Comparison of ENCODE assay signal across 1 cellular context in the genomic region with DNA sequence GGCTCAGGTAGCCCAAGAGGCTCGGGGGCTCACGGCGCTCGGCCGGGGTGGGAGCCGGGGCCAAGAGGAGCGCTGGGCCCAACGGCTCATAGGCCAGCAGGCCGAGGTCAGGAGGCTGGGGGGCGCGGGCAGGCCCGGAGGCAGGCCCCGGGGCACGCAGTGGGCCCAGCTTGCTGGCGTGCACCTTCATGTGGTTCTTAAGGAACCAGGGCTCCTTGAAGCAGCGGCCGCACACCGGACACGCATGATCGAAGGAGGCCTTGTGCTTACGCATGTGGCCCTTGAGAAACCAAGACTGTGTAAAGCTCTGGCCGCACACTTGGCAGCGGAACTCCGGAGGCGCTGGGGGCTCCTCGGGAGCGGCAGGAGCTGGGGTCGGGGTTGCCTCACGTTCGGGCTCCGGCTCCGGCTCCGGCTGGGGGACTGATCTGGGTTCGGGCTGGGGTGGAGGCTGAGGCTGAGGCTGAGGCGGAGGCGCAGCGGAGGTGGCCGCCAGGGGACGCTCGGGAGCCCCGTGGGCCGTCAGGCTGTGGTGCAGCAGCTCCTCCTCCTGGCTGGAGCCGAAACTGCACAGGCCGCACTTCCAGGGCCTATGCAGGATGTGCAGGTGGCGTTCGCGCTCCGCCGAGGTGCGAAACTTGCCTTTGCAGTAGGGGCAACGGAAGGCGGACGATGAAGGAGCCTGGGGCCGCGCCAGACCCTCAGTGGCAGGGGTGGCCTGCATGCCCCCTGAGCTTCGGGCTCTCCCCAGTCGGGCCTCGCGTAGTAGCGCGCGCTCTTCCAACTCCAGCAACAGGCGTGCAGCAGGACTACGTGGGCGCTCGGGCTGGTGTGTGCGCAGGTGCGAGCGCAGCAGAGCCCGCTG.
A peak's percentile ranks its signal among the peaks of the same experiment; 100 is the strongest.
TF ChIP-seq lines count a peak whose summit lies in the region.

No MANE protein-coding gene starts in this region.

TF ChIP-seq in WTC11, 78 proteins besides CTCF, POLR2A, EP300 and RAD21 (continued from another document and continues in another):
- TF ChIP-seq, protein P1, sequence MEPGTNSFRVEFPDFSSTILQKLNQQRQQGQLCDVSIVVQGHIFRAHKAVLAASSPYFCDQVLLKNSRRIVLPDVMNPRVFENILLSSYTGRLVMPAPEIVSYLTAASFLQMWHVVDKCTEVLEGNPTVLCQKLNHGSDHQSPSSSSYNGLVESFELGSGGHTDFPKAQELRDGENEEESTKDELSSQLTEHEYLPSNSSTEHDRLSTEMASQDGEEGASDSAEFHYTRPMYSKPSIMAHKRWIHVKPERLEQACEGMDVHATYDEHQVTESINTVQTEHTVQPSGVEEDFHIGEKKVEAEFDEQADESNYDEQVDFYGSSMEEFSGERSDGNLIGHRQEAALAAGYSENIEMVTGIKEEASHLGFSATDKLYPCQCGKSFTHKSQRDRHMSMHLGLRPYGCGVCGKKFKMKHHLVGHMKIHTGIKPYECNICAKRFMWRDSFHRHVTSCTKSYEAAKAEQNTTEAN (CRISPR knock-in tag; IDR thresholded peaks at IDR 0.05): peak; percentile 80; the same call in 1 of the 2 replicates
- TF ChIP-seq SOX15 (CRISPR knock-in tag; IDR thresholded peaks at IDR 0.05) (no peak), NFATC4 (CRISPR knock-in tag; IDR thresholded peaks at IDR 0.05) (no peak), ZNF263 (CRISPR knock-in tag; IDR thresholded peaks at IDR 0.05; ENCODE audit: low read depth) (no peak), TP53 (CRISPR knock-in tag; IDR thresholded peaks at IDR 0.05) (no peak), ZNF219 (CRISPR knock-in tag; IDR thresholded peaks at IDR 0.05; ENCODE audit: borderline replicate concordance) (no peak), FOXK1 (CRISPR knock-in tag; IDR thresholded peaks at IDR 0.05) (peak; percentile 82; the same call in 1 of the 2 replicates), ELF4 (CRISPR knock-in tag; IDR thresholded peaks at IDR 0.05; ENCODE audit: low read depth) (0 out of 2 replicates have a peak, but pooled peaks have one; percentile 35), TEAD4 (CRISPR knock-in tag; IDR thresholded peaks at IDR 0.05) (no peak), JUN (CRISPR knock-in tag; IDR thresholded peaks at IDR 0.05) (no peak), ZNF671 (CRISPR knock-in tag; IDR thresholded peaks at IDR 0.05) (no peak), ESRRA (CRISPR knock-in tag; IDR thresholded peaks at IDR 0.05; ENCODE audit: borderline replicate concordance) (no peak), SP1 (CRISPR knock-in tag; conservative IDR thresholded peaks at IDR 0.05) (peak; percentile 81), FOXP1 (CRISPR knock-in tag; IDR thresholded peaks at IDR 0.05; ENCODE audit: borderline replicate concordance) (peak; percentile 64; the same call in 1 of the 2 replicates), CREM (CRISPR knock-in tag; IDR thresholded peaks at IDR 0.05) (0 out of 2 replicates have a peak, but pooled peaks have one; percentile 56), GTF2I (CRISPR knock-in tag; conservative IDR thresholded peaks at IDR 0.05) (no peak), NR2C2 (CRISPR knock-in tag; IDR thresholded peaks at IDR 0.05) (no peak), ZNF232 (CRISPR knock-in tag; IDR thresholded peaks at IDR 0.05) (0 out of 2 replicates have a peak, but pooled peaks have one; percentile 47), RORB (CRISPR knock-in tag; IDR thresholded peaks at IDR 0.05) (no peak), NR1H2 (CRISPR knock-in tag; IDR thresholded peaks at IDR 0.05) (no peak), MXD4 (CRISPR knock-in tag; IDR thresholded peaks at IDR 0.05; ENCODE audit: borderline replicate concordance) (no peak), OVOL2 (CRISPR knock-in tag; IDR thresholded peaks at IDR 0.05; ENCODE audit: borderline replicate concordance) (no peak)
- TF ChIP-seq, protein P2, sequence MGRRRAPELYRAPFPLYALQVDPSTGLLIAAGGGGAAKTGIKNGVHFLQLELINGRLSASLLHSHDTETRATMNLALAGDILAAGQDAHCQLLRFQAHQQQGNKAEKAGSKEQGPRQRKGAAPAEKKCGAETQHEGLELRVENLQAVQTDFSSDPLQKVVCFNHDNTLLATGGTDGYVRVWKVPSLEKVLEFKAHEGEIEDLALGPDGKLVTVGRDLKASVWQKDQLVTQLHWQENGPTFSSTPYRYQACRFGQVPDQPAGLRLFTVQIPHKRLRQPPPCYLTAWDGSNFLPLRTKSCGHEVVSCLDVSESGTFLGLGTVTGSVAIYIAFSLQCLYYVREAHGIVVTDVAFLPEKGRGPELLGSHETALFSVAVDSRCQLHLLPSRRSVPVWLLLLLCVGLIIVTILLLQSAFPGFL (CRISPR knock-in tag; IDR thresholded peaks at IDR 0.05; ENCODE audit: borderline replicate concordance): no peak
- TF ChIP-seq, protein P3, sequence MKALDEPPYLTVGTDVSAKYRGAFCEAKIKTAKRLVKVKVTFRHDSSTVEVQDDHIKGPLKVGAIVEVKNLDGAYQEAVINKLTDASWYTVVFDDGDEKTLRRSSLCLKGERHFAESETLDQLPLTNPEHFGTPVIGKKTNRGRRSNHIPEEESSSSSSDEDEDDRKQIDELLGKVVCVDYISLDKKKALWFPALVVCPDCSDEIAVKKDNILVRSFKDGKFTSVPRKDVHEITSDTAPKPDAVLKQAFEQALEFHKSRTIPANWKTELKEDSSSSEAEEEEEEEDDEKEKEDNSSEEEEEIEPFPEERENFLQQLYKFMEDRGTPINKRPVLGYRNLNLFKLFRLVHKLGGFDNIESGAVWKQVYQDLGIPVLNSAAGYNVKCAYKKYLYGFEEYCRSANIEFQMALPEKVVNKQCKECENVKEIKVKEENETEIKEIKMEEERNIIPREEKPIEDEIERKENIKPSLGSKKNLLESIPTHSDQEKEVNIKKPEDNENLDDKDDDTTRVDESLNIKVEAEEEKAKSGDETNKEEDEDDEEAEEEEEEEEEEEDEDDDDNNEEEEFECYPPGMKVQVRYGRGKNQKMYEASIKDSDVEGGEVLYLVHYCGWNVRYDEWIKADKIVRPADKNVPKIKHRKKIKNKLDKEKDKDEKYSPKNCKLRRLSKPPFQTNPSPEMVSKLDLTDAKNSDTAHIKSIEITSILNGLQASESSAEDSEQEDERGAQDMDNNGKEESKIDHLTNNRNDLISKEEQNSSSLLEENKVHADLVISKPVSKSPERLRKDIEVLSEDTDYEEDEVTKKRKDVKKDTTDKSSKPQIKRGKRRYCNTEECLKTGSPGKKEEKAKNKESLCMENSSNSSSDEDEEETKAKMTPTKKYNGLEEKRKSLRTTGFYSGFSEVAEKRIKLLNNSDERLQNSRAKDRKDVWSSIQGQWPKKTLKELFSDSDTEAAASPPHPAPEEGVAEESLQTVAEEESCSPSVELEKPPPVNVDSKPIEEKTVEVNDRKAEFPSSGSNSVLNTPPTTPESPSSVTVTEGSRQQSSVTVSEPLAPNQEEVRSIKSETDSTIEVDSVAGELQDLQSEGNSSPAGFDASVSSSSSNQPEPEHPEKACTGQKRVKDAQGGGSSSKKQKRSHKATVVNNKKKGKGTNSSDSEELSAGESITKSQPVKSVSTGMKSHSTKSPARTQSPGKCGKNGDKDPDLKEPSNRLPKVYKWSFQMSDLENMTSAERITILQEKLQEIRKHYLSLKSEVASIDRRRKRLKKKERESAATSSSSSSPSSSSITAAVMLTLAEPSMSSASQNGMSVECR (CRISPR knock-in tag; IDR thresholded peaks at IDR 0.05; ENCODE audit: borderline replicate concordance): peak; percentile 67
- TF ChIP-seq, protein P4, sequence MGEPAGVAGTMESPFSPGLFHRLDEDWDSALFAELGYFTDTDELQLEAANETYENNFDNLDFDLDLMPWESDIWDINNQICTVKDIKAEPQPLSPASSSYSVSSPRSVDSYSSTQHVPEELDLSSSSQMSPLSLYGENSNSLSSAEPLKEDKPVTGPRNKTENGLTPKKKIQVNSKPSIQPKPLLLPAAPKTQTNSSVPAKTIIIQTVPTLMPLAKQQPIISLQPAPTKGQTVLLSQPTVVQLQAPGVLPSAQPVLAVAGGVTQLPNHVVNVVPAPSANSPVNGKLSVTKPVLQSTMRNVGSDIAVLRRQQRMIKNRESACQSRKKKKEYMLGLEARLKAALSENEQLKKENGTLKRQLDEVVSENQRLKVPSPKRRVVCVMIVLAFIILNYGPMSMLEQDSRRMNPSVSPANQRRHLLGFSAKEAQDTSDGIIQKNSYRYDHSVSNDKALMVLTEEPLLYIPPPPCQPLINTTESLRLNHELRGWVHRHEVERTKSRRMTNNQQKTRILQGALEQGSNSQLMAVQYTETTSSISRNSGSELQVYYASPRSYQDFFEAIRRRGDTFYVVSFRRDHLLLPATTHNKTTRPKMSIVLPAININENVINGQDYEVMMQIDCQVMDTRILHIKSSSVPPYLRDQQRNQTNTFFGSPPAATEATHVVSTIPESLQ (CRISPR knock-in tag; IDR thresholded peaks at IDR 0.05): no peak
- TF ChIP-seq, protein P5, sequence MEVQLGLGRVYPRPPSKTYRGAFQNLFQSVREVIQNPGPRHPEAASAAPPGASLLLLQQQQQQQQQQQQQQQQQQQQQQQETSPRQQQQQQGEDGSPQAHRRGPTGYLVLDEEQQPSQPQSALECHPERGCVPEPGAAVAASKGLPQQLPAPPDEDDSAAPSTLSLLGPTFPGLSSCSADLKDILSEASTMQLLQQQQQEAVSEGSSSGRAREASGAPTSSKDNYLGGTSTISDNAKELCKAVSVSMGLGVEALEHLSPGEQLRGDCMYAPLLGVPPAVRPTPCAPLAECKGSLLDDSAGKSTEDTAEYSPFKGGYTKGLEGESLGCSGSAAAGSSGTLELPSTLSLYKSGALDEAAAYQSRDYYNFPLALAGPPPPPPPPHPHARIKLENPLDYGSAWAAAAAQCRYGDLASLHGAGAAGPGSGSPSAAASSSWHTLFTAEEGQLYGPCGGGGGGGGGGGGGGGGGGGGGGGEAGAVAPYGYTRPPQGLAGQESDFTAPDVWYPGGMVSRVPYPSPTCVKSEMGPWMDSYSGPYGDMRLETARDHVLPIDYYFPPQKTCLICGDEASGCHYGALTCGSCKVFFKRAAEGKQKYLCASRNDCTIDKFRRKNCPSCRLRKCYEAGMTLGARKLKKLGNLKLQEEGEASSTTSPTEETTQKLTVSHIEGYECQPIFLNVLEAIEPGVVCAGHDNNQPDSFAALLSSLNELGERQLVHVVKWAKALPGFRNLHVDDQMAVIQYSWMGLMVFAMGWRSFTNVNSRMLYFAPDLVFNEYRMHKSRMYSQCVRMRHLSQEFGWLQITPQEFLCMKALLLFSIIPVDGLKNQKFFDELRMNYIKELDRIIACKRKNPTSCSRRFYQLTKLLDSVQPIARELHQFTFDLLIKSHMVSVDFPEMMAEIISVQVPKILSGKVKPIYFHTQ (CRISPR knock-in tag; IDR thresholded peaks at IDR 0.05): no peak
- TF ChIP-seq, protein P6, sequence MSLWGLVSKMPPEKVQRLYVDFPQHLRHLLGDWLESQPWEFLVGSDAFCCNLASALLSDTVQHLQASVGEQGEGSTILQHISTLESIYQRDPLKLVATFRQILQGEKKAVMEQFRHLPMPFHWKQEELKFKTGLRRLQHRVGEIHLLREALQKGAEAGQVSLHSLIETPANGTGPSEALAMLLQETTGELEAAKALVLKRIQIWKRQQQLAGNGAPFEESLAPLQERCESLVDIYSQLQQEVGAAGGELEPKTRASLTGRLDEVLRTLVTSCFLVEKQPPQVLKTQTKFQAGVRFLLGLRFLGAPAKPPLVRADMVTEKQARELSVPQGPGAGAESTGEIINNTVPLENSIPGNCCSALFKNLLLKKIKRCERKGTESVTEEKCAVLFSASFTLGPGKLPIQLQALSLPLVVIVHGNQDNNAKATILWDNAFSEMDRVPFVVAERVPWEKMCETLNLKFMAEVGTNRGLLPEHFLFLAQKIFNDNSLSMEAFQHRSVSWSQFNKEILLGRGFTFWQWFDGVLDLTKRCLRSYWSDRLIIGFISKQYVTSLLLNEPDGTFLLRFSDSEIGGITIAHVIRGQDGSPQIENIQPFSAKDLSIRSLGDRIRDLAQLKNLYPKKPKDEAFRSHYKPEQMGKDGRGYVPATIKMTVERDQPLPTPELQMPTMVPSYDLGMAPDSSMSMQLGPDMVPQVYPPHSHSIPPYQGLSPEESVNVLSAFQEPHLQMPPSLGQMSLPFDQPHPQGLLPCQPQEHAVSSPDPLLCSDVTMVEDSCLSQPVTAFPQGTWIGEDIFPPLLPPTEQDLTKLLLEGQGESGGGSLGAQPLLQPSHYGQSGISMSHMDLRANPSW (CRISPR knock-in tag; conservative IDR thresholded peaks at IDR 0.05; ENCODE audit: low read depth): no peak
- TF ChIP-seq, protein P7, sequence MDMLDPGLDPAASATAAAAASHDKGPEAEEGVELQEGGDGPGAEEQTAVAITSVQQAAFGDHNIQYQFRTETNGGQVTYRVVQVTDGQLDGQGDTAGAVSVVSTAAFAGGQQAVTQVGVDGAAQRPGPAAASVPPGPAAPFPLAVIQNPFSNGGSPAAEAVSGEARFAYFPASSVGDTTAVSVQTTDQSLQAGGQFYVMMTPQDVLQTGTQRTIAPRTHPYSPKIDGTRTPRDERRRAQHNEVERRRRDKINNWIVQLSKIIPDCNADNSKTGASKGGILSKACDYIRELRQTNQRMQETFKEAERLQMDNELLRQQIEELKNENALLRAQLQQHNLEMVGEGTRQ (CRISPR knock-in tag; IDR thresholded peaks at IDR 0.05): no peak; the same call in 1 of the 2 replicates
- TF ChIP-seq, protein P8, sequence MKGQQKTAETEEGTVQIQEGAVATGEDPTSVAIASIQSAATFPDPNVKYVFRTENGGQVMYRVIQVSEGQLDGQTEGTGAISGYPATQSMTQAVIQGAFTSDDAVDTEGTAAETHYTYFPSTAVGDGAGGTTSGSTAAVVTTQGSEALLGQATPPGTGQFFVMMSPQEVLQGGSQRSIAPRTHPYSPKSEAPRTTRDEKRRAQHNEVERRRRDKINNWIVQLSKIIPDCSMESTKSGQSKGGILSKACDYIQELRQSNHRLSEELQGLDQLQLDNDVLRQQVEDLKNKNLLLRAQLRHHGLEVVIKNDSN (CRISPR knock-in tag; IDR thresholded peaks at IDR 0.05): 0 out of 2 replicates have a peak, but pooled peaks have one; percentile 22
- TF ChIP-seq, protein P9, sequence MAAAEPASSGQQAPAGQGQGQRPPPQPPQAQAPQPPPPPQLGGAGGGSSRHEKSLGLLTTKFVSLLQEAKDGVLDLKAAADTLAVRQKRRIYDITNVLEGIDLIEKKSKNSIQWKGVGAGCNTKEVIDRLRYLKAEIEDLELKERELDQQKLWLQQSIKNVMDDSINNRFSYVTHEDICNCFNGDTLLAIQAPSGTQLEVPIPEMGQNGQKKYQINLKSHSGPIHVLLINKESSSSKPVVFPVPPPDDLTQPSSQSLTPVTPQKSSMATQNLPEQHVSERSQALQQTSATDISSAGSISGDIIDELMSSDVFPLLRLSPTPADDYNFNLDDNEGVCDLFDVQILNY (CRISPR knock-in tag; IDR thresholded peaks at IDR 0.05): no peak
- TF ChIP-seq, protein P10, sequence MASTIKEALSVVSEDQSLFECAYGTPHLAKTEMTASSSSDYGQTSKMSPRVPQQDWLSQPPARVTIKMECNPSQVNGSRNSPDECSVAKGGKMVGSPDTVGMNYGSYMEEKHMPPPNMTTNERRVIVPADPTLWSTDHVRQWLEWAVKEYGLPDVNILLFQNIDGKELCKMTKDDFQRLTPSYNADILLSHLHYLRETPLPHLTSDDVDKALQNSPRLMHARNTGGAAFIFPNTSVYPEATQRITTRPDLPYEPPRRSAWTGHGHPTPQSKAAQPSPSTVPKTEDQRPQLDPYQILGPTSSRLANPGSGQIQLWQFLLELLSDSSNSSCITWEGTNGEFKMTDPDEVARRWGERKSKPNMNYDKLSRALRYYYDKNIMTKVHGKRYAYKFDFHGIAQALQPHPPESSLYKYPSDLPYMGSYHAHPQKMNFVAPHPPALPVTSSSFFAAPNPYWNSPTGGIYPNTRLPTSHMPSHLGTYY (CRISPR knock-in tag; IDR thresholded peaks at IDR 0.05): no peak
- TF ChIP-seq, protein P11, sequence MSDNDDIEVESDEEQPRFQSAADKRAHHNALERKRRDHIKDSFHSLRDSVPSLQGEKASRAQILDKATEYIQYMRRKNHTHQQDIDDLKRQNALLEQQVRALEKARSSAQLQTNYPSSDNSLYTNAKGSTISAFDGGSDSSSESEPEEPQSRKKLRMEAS (CRISPR knock-in tag; IDR thresholded peaks at IDR 0.05): peak; percentile 94
